In the genomic region with DNA sequence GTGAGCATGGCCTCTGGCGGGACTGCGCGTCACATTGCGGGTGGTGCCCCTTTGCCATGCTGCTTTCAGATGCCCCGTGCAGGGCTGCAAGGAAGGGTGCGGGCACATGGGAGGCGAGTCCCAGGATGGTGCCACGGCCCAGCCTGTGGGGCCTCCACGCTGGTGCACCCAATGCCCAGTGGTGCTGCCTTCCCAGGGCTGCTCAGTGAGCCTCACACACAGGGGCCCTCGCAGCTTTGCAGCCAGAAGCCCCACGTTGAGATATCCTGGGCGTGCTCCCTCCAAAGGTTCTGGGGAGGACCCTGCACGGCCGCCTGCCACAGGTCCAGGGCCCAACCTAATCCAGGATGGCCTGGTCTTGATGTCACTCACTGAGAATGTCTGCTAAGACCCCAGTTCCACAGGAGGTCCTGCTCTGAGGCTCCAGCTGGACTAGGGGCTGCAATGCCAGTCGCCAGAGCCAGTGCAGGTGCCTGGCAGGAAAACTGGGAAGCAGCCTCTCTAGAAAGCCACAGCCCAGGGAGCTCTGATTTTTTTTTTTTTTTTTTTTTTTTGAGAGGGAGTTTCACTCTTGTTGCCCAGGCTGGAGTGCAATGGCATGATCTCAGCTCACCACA, we compare ENCODE assay signal across 19 cellular contexts. TPM values are rescaled to one million over a fixed set of nuclear protein-coding genes. Genes with fewer than 3 reads are reported as not detected.
DNase-seq lines count a peak whose midpoint lies in the region; ATAC-seq and TF ChIP-seq lines count a peak whose summit lies in the region.
"Had no signal": no experiment of that assay in that cellular context is flagged by ENCODE, and none has a peak within 500 bp of the region (broad histone marks: within the 10 kb centered on the region; RNA-seq: fewer than 3 reads in every experiment).

No MANE protein-coding gene starts in this region.

- ATAC-seq in natural killer cell: no peak
- no peak for ATAC-seq in natural killer cell treated with Interleukin-12 subunit alpha and Interleukin-12 subunit beta and Interleukin-15 and Interleukin-18, amount 100 ng/mL, for 72 hours
- ATAC-seq: PC-3 had no signal

- H3K36me3 ChIP-seq in esophagus muscularis mucosa: peaks cover 0 to 39% (median 27%) of the 10 kb centered on the region in 4 donors

- DNase-seq in natural killer cell (peak; percentile 11), ecto neural progenitor cell (ENCODE audit: low spot score) (peak; percentile 29), posterior vena cava (ENCODE audit: low spot score) (peak; percentile 65), ureter (ENCODE audit: low spot score) (peak; percentile 31), HCEC 1CT (no peak), esophagus muscularis mucosa (ENCODE audit: extremely low spot score) (no peak)
- no peak for DNase-seq in natural killer cell treated with Interleukin-12 subunit alpha and Interleukin-12 subunit beta and Interleukin-15 and Interleukin-18, amount 100 ng/mL, for 72 hours (ENCODE audit: low spot score)
- DNase-seq in effector CD8-positive, alpha-beta T cell (lab: John Stamatoyannopoulos, UW): no peak
- DNase-seq: Calu3, MM.1S, NCI-H1105 treated with DMSO at 0.1 percent for 48 hours, NCI-H187 treated with DMSO at 0.1 percent for 48 hours, NCI-H446, PC-3 had no signal

- H3K9me3 ChIP-seq in esophagus muscularis mucosa: no peaks in the 10 kb centered on the region

- no peak overlapping the region for H3K4me3 ChIP-seq in esophagus muscularis mucosa

- peaks cover 16 to 17% of the 10 kb centered on the region in 2 donors for H3K4me1 Mint-ChIP-seq in natural killer cell
- peaks cover 6 to 9% of the 10 kb centered on the region in 2 donors for H3K4me1 Mint-ChIP-seq in natural killer cell treated with Interleukin-12 subunit alpha and Interleukin-12 subunit beta and Interleukin-15 and Interleukin-18, amount 100 ng/mL, for 72 hours (ENCODE audit: low read depth in 2 of 2)

- no peak overlapping the region for H3K27ac Mint-ChIP-seq in natural killer cell
- H3K27ac Mint-ChIP-seq in natural killer cell treated with Interleukin-12 subunit alpha and Interleukin-12 subunit beta and Interleukin-15 and Interleukin-18, amount 100 ng/mL, for 72 hours: no peak overlapping the region
- H3K27ac Mint-ChIP-seq: B cell; CD4-positive, alpha-beta T cell had no signal

- TF ChIP-seq POLR2A in esophagus muscularis mucosa (IDR thresholded peaks at IDR 0.05; ENCODE audit: low read depth): no peak

- no peak overlapping the region for H3K4me3 Mint-ChIP-seq in natural killer cell
- H3K4me3 Mint-ChIP-seq in natural killer cell treated with Interleukin-12 subunit alpha and Interleukin-12 subunit beta and Interleukin-15 and Interleukin-18, amount 100 ng/mL, for 72 hours: no peak overlapping the region
- H3K4me3 Mint-ChIP-seq: B cell; CD4-positive, alpha-beta T cell had no signal

- peaks cover 11 to 23% of the 10 kb centered on the region in 2 donors for H3K27me3 Mint-ChIP-seq in natural killer cell (ENCODE audit: low read depth in 2 of 2)
- peaks cover 6 to 15% of the 10 kb centered on the region in 2 donors for H3K27me3 Mint-ChIP-seq in natural killer cell treated with Interleukin-12 subunit alpha and Interleukin-12 subunit beta and Interleukin-15 and Interleukin-18, amount 100 ng/mL, for 72 hours
- H3K27me3 Mint-ChIP-seq: B cell; CD4-positive, alpha-beta T cell had no signal

- no peaks in the 10 kb centered on the region for H3K27me3 ChIP-seq in esophagus muscularis mucosa

- TF ChIP-seq EP300 in esophagus muscularis mucosa (IDR thresholded peaks at IDR 0.05): no peak

- WGBS in esophagus muscularis mucosa: 95% methylated on average over 9 of the region's 15 CpGs

- TF ChIP-seq CTCF in natural killer cell (IDR thresholded peaks at IDR 0.05) (no peak), esophagus muscularis mucosa (IDR thresholded peaks at IDR 0.05) (no peak)

- no peak overlapping the region for H3K27ac ChIP-seq in esophagus muscularis mucosa (replicated peaks in 1 of 4)
- H3K27ac ChIP-seq: KMS-11 had no signal

- intact Hi-C loops in natural killer cell (cut with micrococcal nuclease) (no loop called here), posterior vena cava (cut with DNase I) (no loop called here), esophagus muscularis mucosa (cut with DNase I) (no loop called here)

- H3K4me1 ChIP-seq in esophagus muscularis mucosa: peaks cover 4 to 12% (median 6%) of the 10 kb centered on the region in 4 donors

- H3K9me3 Mint-ChIP-seq in natural killer cell: no peaks in the 10 kb centered on the region
- H3K9me3 Mint-ChIP-seq in natural killer cell treated with Interleukin-12 subunit alpha and Interleukin-12 subunit beta and Interleukin-15 and Interleukin-18, amount 100 ng/mL, for 72 hours: no peaks in the 10 kb centered on the region
- H3K9me3 Mint-ChIP-seq: CD4-positive, alpha-beta T cell had no signal

- H3K36me3 Mint-ChIP-seq in natural killer cell: no peaks in the 10 kb centered on the region
- peaks cover 6% of the 10 kb centered on the region for H3K36me3 Mint-ChIP-seq in natural killer cell treated with Interleukin-12 subunit alpha and Interleukin-12 subunit beta and Interleukin-15 and Interleukin-18, amount 100 ng/mL, for 72 hours

RNA-seq across cellular contexts. Expression of gene PRSS38, which starts 34.1 kb away (rescaled TPM):
- not detected for total RNA-seq in natural killer cell
- total RNA-seq in natural killer cell treated with Interleukin-12 subunit alpha and Interleukin-12 subunit beta and Interleukin-15 and Interleukin-18, amount 100 ng/mL, for 72 hours: not detected
- total RNA-seq in posterior vena cava: not detected
- not detected for total RNA-seq in ureter
- total RNA-seq in esophagus muscularis mucosa: not detected
- total RNA-seq: B cell; Calu3; CD4-positive, alpha-beta T cell; Daoy; H1; PC-3 had no signal

RNA-seq across cellular contexts. Expression of gene SNAP47, which starts 46.2 kb away (rescaled TPM):
- total RNA-seq in natural killer cell (10 to 100 TPM; 19.0 to 24.2 (median 23.1) TPM), posterior vena cava (10 to 100 TPM; 14.8 to 16.3 TPM), ureter (31.1 TPM), esophagus muscularis mucosa (10 to 100 TPM; 26.6 to 41.0 (median 38.8) TPM)
- 10 to 100 TPM; 23.5 to 32.5 TPM for total RNA-seq in natural killer cell treated with Interleukin-12 subunit alpha and Interleukin-12 subunit beta and Interleukin-15 and Interleukin-18, amount 100 ng/mL, for 72 hours

RNA-seq across cellular contexts. Expression of gene JMJD4, which starts 46.3 kb away (rescaled TPM):
- total RNA-seq in natural killer cell: 10 to 100 TPM in 2 of 3 donors, 1 to 10 TPM in 1; 8.8 to 12.4 (median 12.3) TPM
- total RNA-seq in natural killer cell treated with Interleukin-12 subunit alpha and Interleukin-12 subunit beta and Interleukin-15 and Interleukin-18, amount 100 ng/mL, for 72 hours: 10 to 100 TPM; 17.3 to 34.0 TPM
- total RNA-seq in posterior vena cava: 10 to 100 TPM; 10.3 to 11.4 TPM
- total RNA-seq in ureter: 21.3 TPM
- 10 to 100 TPM; 10.8 to 18.4 (median 14.2) TPM for total RNA-seq in esophagus muscularis mucosa

Comparison
In these comparisons a context has a peak if more than half of its experiments do, and no peak if none do; other contexts are left out.
1. DNase-seq: peak in natural killer cell (single experiment), ecto neural progenitor cell (single experiment), posterior vena cava (single experiment) and ureter (single experiment); none in natural killer cell treated with Interleukin-12 subunit alpha and Interleukin-12 subunit beta and Interleukin-15 and Interleukin-18, amount 100 ng/mL, for 72 hours (single experiment), effector CD8-positive, alpha-beta T cell (single experiment), HCEC 1CT (single experiment) and esophagus muscularis mucosa (single experiment).